ENCODE assay signal across 16 cellular contexts in the genomic region with DNA sequence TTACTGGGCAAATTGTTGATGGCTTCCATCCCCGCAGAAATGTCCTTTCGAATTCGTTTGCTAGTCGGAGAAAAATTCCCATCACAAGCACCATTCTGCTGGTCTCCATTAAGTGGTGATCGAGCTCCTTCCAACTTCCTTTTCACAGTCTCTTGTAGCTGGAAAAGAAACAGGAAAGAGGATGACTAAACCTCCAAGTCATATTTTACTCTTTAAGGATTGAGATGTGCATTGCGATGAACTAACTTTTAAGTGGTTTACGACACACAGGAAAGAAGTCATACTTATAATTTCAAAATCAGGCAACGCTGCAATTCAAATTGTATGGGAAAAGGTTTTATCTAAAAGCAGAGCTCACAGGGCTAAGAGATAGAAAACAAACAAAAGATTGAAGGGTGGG.
DNase-seq lines count a peak whose midpoint lies in the region; ATAC-seq and TF ChIP-seq lines count a peak whose summit lies in the region.
"Had no signal": no experiment of that assay in that cellular context is flagged by ENCODE, and none has a peak within 500 bp of the region (broad histone marks: within the 10 kb centered on the region; RNA-seq: fewer than 3 reads in every experiment).

No MANE protein-coding gene starts in this region.

- no peak for TF ChIP-seq POLR2A in esophagus muscularis mucosa (IDR thresholded peaks at IDR 0.05; ENCODE audit: low read depth)

- 92% methylated on average over 8 of the region's 8 CpGs for WGBS in esophagus muscularis mucosa

- H3K4me3 ChIP-seq in astrocyte of the spinal cord (ENCODE audit: low read depth, low read length) (no peak overlapping the region), esophagus muscularis mucosa (no peak overlapping the region)

- in situ Hi-C loops in astrocyte of the spinal cord (cut with HindIII; ENCODE audit: low sequenced_read_pairs) = no loop called here

- no peak overlapping the region for H3K27ac ChIP-seq in esophagus muscularis mucosa (replicated peaks in 1 of 4)
- H3K27ac ChIP-seq: parathyroid adenoma had no signal

- no peak for ATAC-seq in HG03342 (IDR thresholded peaks at IDR 0.05; ENCODE audit: unreplicated experiment)
- ATAC-seq: activated CD8-positive, alpha-beta T cell treated with anti-CD3 and anti-CD28 coated beads for 36 hours; activated T-helper 17 cell treated with anti-CD3 and anti-CD28 coated beads, Interleukin-2, amount 50 U/mL, for 72 hours had no signal

- intact Hi-C loops in esophagus muscularis mucosa (cut with DNase I) = no loop called here

- H3K27me3 ChIP-seq in esophagus muscularis mucosa = no peaks in the 10 kb centered on the region

- H3K4me1 ChIP-seq in esophagus muscularis mucosa = peaks cover 4 to 28% (median 27%) of the 10 kb centered on the region in 4 donors

- DNase-seq in AG20443 (ENCODE audit: low spot score) (peak; percentile 29), HT1080 (ENCODE audit: low read depth) (peak; percentile 87), astrocyte of the spinal cord (ENCODE audit: low read depth, low spot score) (peak; percentile 55), glomerular endothelial cell (ENCODE audit: extremely low read depth, low read depth, low spot score) (peak; percentile 60), SHP77 (lab: John Stamatoyannopoulos, UW) (no peak), esophagus muscularis mucosa (ENCODE audit: extremely low spot score) (no peak), NCI-H1092 treated with DMSO at 0.1 percent for 48 hours (lab: John Stamatoyannopoulos, UW) (no peak)
- DNase-seq: activated CD8-positive, alpha-beta T cell treated with anti-CD3 and anti-CD28 coated beads for 36 hours; amniotic stem cell; C1 segment of cervical spinal cord; head of caudate nucleus; NCI-H1048; stimulated activated CD4-positive, alpha-beta T cell treated with anti-CD3 and anti-CD28 coated beads, Interleukin-12 subunit alpha, Interleukin-12 subunit beta, amount 100 ng/mL, for 4 hours had no signal

- no peak for TF ChIP-seq EP300 in esophagus muscularis mucosa (IDR thresholded peaks at IDR 0.05)

- TF ChIP-seq CTCF in astrocyte of the spinal cord (IDR thresholded peaks at IDR 0.05; ENCODE audit: low read depth, low read length) (no peak), esophagus muscularis mucosa (IDR thresholded peaks at IDR 0.05) (no peak)

- H3K9me3 ChIP-seq in esophagus muscularis mucosa = no peaks in the 10 kb centered on the region

- H3K36me3 ChIP-seq in esophagus muscularis mucosa = peaks cover 0 to 11% (median 3%) of the 10 kb centered on the region in 4 donors

Comparison
In these comparisons a context has a peak if more than half of its experiments do, and no peak if none do; other contexts are left out.
1. DNase-seq: peak in AG20443 (single experiment), HT1080 (single experiment), astrocyte of the spinal cord (single experiment) and glomerular endothelial cell (single experiment); none in SHP77 (0 of 2), esophagus muscularis mucosa (single experiment) and NCI-H1092 treated with DMSO at 0.1 percent for 48 hours (single experiment).